11 cellular contexts compared by ENCODE assay signal in genomic region chr13:68056816-68057710, GRCh38.
DNase-seq lines count a peak whose midpoint lies in the region; ATAC-seq and TF ChIP-seq lines count a peak whose summit lies in the region.
"Had no signal": no experiment of that assay in that cellular context is flagged by ENCODE, and none has a peak within 500 bp of the region (broad histone marks: within the 10 kb centered on the region; RNA-seq: fewer than 3 reads in every experiment).

No MANE protein-coding gene starts in this region.

- peak; percentile 94 for ATAC-seq in Panc1
- ATAC-seq in psoas muscle, result no peak
- ATAC-seq: activated CD8-positive, alpha-beta T cell treated with anti-CD3 and anti-CD28 coated beads for 36 hours; stimulated activated effector memory CD8-positive, alpha-beta T cell treated with anti-CD3 and anti-CD28 coated beads, Interleukin-12 subunit alpha, Interleukin-12 subunit beta, amount 100 ng/mL, for 72 hours had no signal

- DNase-seq in HPDE6-E6E7 (ENCODE audit: extremely low spot score) (peak; percentile 20), Panc1 (ENCODE audit: low read depth, low spot score) (peak; percentile 39), fibroblast of mammary gland (ENCODE audit: low read depth) (peak; percentile 14), non-pigmented ciliary epithelial cell (ENCODE audit: low read depth) (peak; percentile 43), MV-4-11 (lab: John Stamatoyannopoulos, UW) (no peak), psoas muscle (no peak)
- DNase-seq in activated CD4-positive, alpha-beta T cell treated with anti-CD3 and anti-CD28 coated beads, Interleukin-2, amount 50 U/mL, for 4 hours, result no peak
- DNase-seq: activated CD8-positive, alpha-beta T cell treated with anti-CD3 and anti-CD28 coated beads for 36 hours; NCI-H774 had no signal

- H3K4me3 ChIP-seq in Panc1 (ENCODE audit: low read depth in 2 of 2, low read length in 2 of 2) (no peak overlapping the region), fibroblast of mammary gland (ENCODE audit: control insufficient read depth, low read depth, low read length) (no peak overlapping the region), psoas muscle (no peak overlapping the region)

- H3K4me1 ChIP-seq in Panc1 (ENCODE audit: control insufficient read depth, insufficient read depth, low read length), result no peaks in the 10 kb centered on the region
- no peaks in the 10 kb centered on the region for H3K4me1 ChIP-seq in psoas muscle

- in situ Hi-C loops in Panc1 (cut with HindIII; ENCODE audit: low pct_unique_long_range_greater_than_20kb, low sequenced_read_pairs), result no loop called here

- intact Hi-C loops in Panc1 (cut with micrococcal nuclease; ENCODE audit: unreplicated experiment), result no loop called here
- intact Hi-C loops in psoas muscle (cut with DNase I), result no loop called here

- CTCF ChIA-PET in Panc1 (lab: Charles Lee), result no interaction called here

- H3K9me3 ChIP-seq in Panc1 (ENCODE audit: control insufficient read depth, insufficient read depth, low read depth, low read length) (no peaks in the 10 kb centered on the region), psoas muscle (no peaks in the 10 kb centered on the region)
- H3K9me3 ChIP-seq: neutrophil had no signal

- WGBS in psoas muscle, 3 donors, result 87 to 94% (median 91%) methylated on average over 5 of the region's 5 CpGs

- H3K27ac ChIP-seq in Panc1 (ENCODE audit: low read length), result peak overlapping the region; percentile 23; the same call in 1 of the 2 replicates
- no peak overlapping the region for H3K27ac ChIP-seq in psoas muscle
- H3K27ac ChIP-seq: neutrophil had no signal

- H3K27me3 ChIP-seq in Panc1 (ENCODE audit: control insufficient read depth, insufficient read depth, low read length), result no peaks in the 10 kb centered on the region
- no peaks in the 10 kb centered on the region for H3K27me3 ChIP-seq in psoas muscle (ENCODE audit: insufficient read depth in 3 of 3, low read length in 2 of 3)
- H3K27me3 ChIP-seq: neutrophil had no signal

- TF ChIP-seq CTCF in Panc1 (IDR thresholded peaks at IDR 0.05) (no peak), fibroblast of mammary gland (conservative IDR thresholded peaks at IDR 0.05; ENCODE audit: control insufficient read depth, insufficient read depth, low read depth, low read length) (no peak), psoas muscle (IDR thresholded peaks at IDR 0.05) (no peak)

- H3K36me3 ChIP-seq in Panc1 (ENCODE audit: control insufficient read depth, insufficient read depth, low read length), result no peaks in the 10 kb centered on the region
- no peaks in the 10 kb centered on the region for H3K36me3 ChIP-seq in psoas muscle (ENCODE audit: insufficient read depth in 1 of 2, low read depth in 1 of 2)
- H3K36me3 ChIP-seq: neutrophil had no signal

- POLR2A ChIA-PET in Panc1 (lab: Charles Lee), result interaction anchor here (0.7 kb wide), 1 partner anchor 30 kb away, joined by 4 read pairs; no protein-coding TSS in a partner anchor

- BruUV-seq in Panc1 (replicated peaks; lab: Mats Ljungman, UMichigan), result no TSS peak

Comparison
In these comparisons a context has a peak if more than half of its experiments do, and no peak if none do; other contexts are left out.
1. DNase-seq: peak in HPDE6-E6E7 (single experiment), Panc1 (single experiment), fibroblast of mammary gland (single experiment) and non-pigmented ciliary epithelial cell (single experiment); none in MV-4-11 (single experiment), activated CD4-positive, alpha-beta T cell treated with anti-CD3 and anti-CD28 coated beads, Interleukin-2, amount 50 U/mL, for 4 hours (0 of 2) and psoas muscle (0 of 2).